11 cellular contexts compared by ENCODE assay signal in genomic region chr21:45365608-45366241, GRCh38. TPM values are rescaled to one million over a fixed set of nuclear protein-coding genes. Genes with fewer than 3 reads are reported as not detected.
DNase-seq lines count a peak whose midpoint lies in the region; ATAC-seq and TF ChIP-seq lines count a peak whose summit lies in the region.
"Had no signal": no experiment of that assay in that cellular context is flagged by ENCODE, and none has a peak within 500 bp of the region (broad histone marks: within the 10 kb centered on the region; RNA-seq: fewer than 3 reads in every experiment).

No MANE protein-coding gene starts in this region.

- H3K4me2 ChIP-seq in osteoblast (ENCODE audit: insufficient read depth, low read length): no peak overlapping the region

- H3K27ac ChIP-seq in esophagus squamous epithelium: peak overlapping the region; percentile 83 to 95 (median 88)
- H3K27ac ChIP-seq in osteoblast (ENCODE audit: low read depth, low read length): peak overlapping the region; percentile 99
- peak overlapping the region in 1 of 2 donors; percentile 74 for H3K27ac ChIP-seq in prostate gland

- ATAC-seq in GM18909 (IDR thresholded peaks at IDR 0.05; ENCODE audit: poor library complexity, unreplicated experiment): no peak

- DNase-seq in AG08396 (ENCODE audit: low spot score) (peak; percentile 63), LoVo (ENCODE audit: low spot score) (peak; percentile 63), esophagus squamous epithelium (lab: John Stamatoyannopoulos, UW) (no peak), osteoblast (ENCODE audit: insufficient read length, low spot score, missing footprints) (no peak), superior temporal gyrus (ENCODE audit: extremely low spot score) (no peak), prostate gland (ENCODE audit: low spot score) (no peak)
- DNase-seq in activated CD4-positive, CD25-positive, alpha-beta regulatory T cell treated with anti-CD3 and anti-CD28 coated beads, Interleukin-2, amount 50 U/mL, for 72 hours: no peak
- DNase-seq: activated CD4-positive, alpha-beta T cell treated with anti-CD3 and anti-CD28 coated beads for 1 hour; NCI-H774; stimulated activated CD4-positive, alpha-beta T cell treated with anti-CD3 and anti-CD28 coated beads, Interleukin-1b, Interleukin-23, amount 100 ng/mL, for 48 hours had no signal

- TF ChIP-seq CTCF in esophagus squamous epithelium (IDR thresholded peaks at IDR 0.05) (no peak), osteoblast (IDR thresholded peaks at IDR 0.05; ENCODE audit: extremely low read depth, low read depth, low read length) (no peak), prostate gland (IDR thresholded peaks at IDR 0.05) (no peak)

- H3K79me2 ChIP-seq in osteoblast (ENCODE audit: insufficient read depth, low read length): no peaks in the 10 kb centered on the region

- no peaks in the 10 kb centered on the region for H3K36me3 ChIP-seq in esophagus squamous epithelium
- H3K36me3 ChIP-seq in osteoblast (ENCODE audit: insufficient read depth, low read length): no peaks in the 10 kb centered on the region
- no peaks in the 10 kb centered on the region for H3K36me3 ChIP-seq in prostate gland

- no peak overlapping the region for H2AFZ ChIP-seq in osteoblast (ENCODE audit: low read length)

- no peak for TF ChIP-seq POLR2A in esophagus squamous epithelium (IDR thresholded peaks at IDR 0.05)
- no peak for TF ChIP-seq POLR2A in prostate gland (IDR thresholded peaks at IDR 0.05)

- 82 to 100% methylated on average over 7 to 16 of the region's 26 CpGs for WGBS in esophagus squamous epithelium, 2 donors
- 89% methylated on average over 26 of the region's 26 CpGs for WGBS in prostate gland

- H3K27me3 ChIP-seq in esophagus squamous epithelium (no peaks in the 10 kb centered on the region), osteoblast (ENCODE audit: insufficient read depth, low read length) (no peaks in the 10 kb centered on the region), prostate gland (replicated peaks; ENCODE audit: insufficient read depth) (no peaks in the 10 kb centered on the region)

- H3K4me3 ChIP-seq in esophagus squamous epithelium (no peak overlapping the region), osteoblast (ENCODE audit: insufficient read depth, low read length) (no peak overlapping the region), prostate gland (no peak overlapping the region)

- H4K20me1 ChIP-seq in osteoblast (ENCODE audit: insufficient read depth, low read length): no peaks in the 10 kb centered on the region

- H3K9me3 ChIP-seq in esophagus squamous epithelium (no peaks in the 10 kb centered on the region), osteoblast (ENCODE audit: low read depth, low read length) (no peaks in the 10 kb centered on the region), prostate gland (no peaks in the 10 kb centered on the region)

- intact Hi-C loops in esophagus squamous epithelium (cut with DNase I) (no loop called here), prostate gland (cut with DNase I) (no loop called here)

- H3K4me1 ChIP-seq in esophagus squamous epithelium (peaks cover 17 to 46% (median 29%) of the 10 kb centered on the region in 3 donors), osteoblast (ENCODE audit: insufficient read depth, low read length) (peaks cover 29% of the 10 kb centered on the region), prostate gland (replicated peaks) (no peaks in the 10 kb centered on the region)

RNA-seq across cellular contexts. Expression of gene COL18A1, which starts 39.2 kb away (rescaled TPM):
- total RNA-seq in esophagus squamous epithelium (10 to 100 TPM; 38.9 to 69.0 (median 52.5) TPM), osteoblast (8.3 and 8.8 TPM in 2 replicates), prostate gland (100 to 1,000 TPM in 1 of 2 donors, 10 to 100 TPM in 1; 56.2 to 229 TPM)

Comparison
In these comparisons a context has a peak if more than half of its experiments do, and no peak if none do; other contexts are left out.
1. DNase-seq: peak in AG08396 (single experiment) and LoVo (single experiment); none in esophagus squamous epithelium (single experiment), osteoblast (single experiment), superior temporal gyrus (single experiment), prostate gland (single experiment) and activated CD4-positive, CD25-positive, alpha-beta regulatory T cell treated with anti-CD3 and anti-CD28 coated beads, Interleukin-2, amount 50 U/mL, for 72 hours (single experiment).